Comparison of ENCODE assay signal across 22 cellular contexts in genomic region chr1:63461661-63462230, GRCh38.
DNase-seq lines count a peak whose midpoint lies in the region; ATAC-seq, FAIRE-seq and TF ChIP-seq lines count a peak whose summit lies in the region.
"Had no signal": no experiment of that assay in that cellular context is flagged by ENCODE, and none has a peak within 500 bp of the region (broad histone marks: within the 10 kb centered on the region; RNA-seq: fewer than 3 reads in every experiment).

No MANE protein-coding gene starts in this region.

- no peaks in the 10 kb centered on the region for H3K79me2 ChIP-seq in smooth muscle cell (ENCODE audit: low read depth)

- H3K9me3 Mint-ChIP-seq in endodermal cell: peaks cover 14% of the 10 kb centered on the region

- H3K9ac ChIP-seq in adipocyte (ENCODE audit: low read length) (no peak overlapping the region), endodermal cell (ENCODE audit: extremely low read depth, low read length, poor library complexity, severe bottlenecking) (no peak overlapping the region), smooth muscle cell (ENCODE audit: low read depth) (no peak overlapping the region)

- H4K20me1 ChIP-seq in smooth muscle cell (ENCODE audit: low read depth): no peaks in the 10 kb centered on the region

- H3K4me1 ChIP-seq in A549 (no peaks in the 10 kb centered on the region), adipocyte (ENCODE audit: control insufficient read depth, insufficient read depth, low read length) (no peaks in the 10 kb centered on the region), endodermal cell (ENCODE audit: control insufficient read depth, insufficient read depth, low read length) (no peaks in the 10 kb centered on the region), smooth muscle cell (ENCODE audit: low read depth) (no peaks in the 10 kb centered on the region)
- H3K4me1 ChIP-seq: BE2C had no signal

- H3K4me2 ChIP-seq in A549 (no peak overlapping the region), smooth muscle cell (no peak overlapping the region)
- H3K4me2 ChIP-seq: GM23338 had no signal

- no peaks in the 10 kb centered on the region for H3F3A ChIP-seq in smooth muscle cell (ENCODE audit: low read depth)

- no peak for TF ChIP-seq RAD21 in A549 (conservative IDR thresholded peaks at IDR 0.05 in 1 of 2, IDR thresholded peaks at IDR 0.05 in 1 of 2)

- no peak overlapping the region for H2AFZ ChIP-seq in smooth muscle cell (ENCODE audit: low read depth)
- H2AFZ ChIP-seq: GM23338 had no signal

- POLR2A ChIA-PET in A549 (lab: Yijun Ruan, JAX): no interaction called here

- ATAC-seq in A549 (no peak), HG03565 (IDR thresholded peaks at IDR 0.05; ENCODE audit: unreplicated experiment) (no peak)
- ATAC-seq: GM23338 had no signal

- no peaks in the 10 kb centered on the region for H3K4me1 Mint-ChIP-seq in endodermal cell
- H3K4me1 Mint-ChIP-seq: GM23338, H9 had no signal

- H3K27me3 ChIP-seq in adipocyte (replicated peaks; ENCODE audit: control insufficient read depth, insufficient read depth, low read length): no peaks in the 10 kb centered on the region
- no peaks in the 10 kb centered on the region for H3K27me3 ChIP-seq in endodermal cell (ENCODE audit: control insufficient read depth, insufficient read depth, low read length, poor library complexity, severe bottlenecking)
- no peaks in the 10 kb centered on the region for H3K27me3 ChIP-seq in smooth muscle cell (ENCODE audit: low read depth)
- H3K27me3 ChIP-seq: BE2C had no signal

- no peak for TF ChIP-seq POLR2A in A549 (IDR thresholded peaks at IDR 0.05; ENCODE audit: low read length)
- TF ChIP-seq POLR2A in H54 (IDR thresholded peaks at IDR 0.05; ENCODE audit: low read depth, low read length): no peak

- TF ChIP-seq EP300 in A549 (IDR thresholded peaks at IDR 0.05): no peak

- FAIRE-seq in A549 (lab: Jason Lieb, UNC) (no peak), H54 (lab: Jason Lieb, UNC) (peak; percentile 11)
- FAIRE-seq: GM12891, GM19239 had no signal

- peaks cover 14% of the 10 kb centered on the region; the same call in 2 of the 3 replicates for H3K9me3 ChIP-seq in A549
- peaks cover 13% of the 10 kb centered on the region for H3K9me3 ChIP-seq in adipocyte (ENCODE audit: control insufficient read depth, low read length)
- peaks cover 16% of the 10 kb centered on the region for H3K9me3 ChIP-seq in endodermal cell (ENCODE audit: control insufficient read depth, low read length)
- H3K9me3 ChIP-seq in smooth muscle cell (replicated peaks; ENCODE audit: low read depth): peaks cover 7% of the 10 kb centered on the region
- H3K9me3 ChIP-seq: BE2C had no signal

- no peak overlapping the region for H3K4me3 ChIP-seq in A549
- peak overlapping the region; percentile 26 for H3K4me3 ChIP-seq in adipocyte (ENCODE audit: low read length)
- peak overlapping the region; percentile 36 for H3K4me3 ChIP-seq in endodermal cell (ENCODE audit: low read length)
- no peak overlapping the region for H3K4me3 ChIP-seq in smooth muscle cell
- H3K4me3 ChIP-seq: GM23338 had no signal

- H3K27ac Mint-ChIP-seq in endodermal cell: no peak overlapping the region
- H3K27ac Mint-ChIP-seq: CD4-positive, CD25-positive, alpha-beta regulatory T cell; GM23338; H9 had no signal

- CTCF ChIA-PET in A549 (lab: Yijun Ruan, JAX): interaction anchor here (1.0 kb wide), 1 partner anchor 15 kb away, joined by 6 read pairs; no protein-coding TSS in a partner anchor

- H3K36me3 Mint-ChIP-seq in endodermal cell (ENCODE audit: low read depth): peaks cover 25% of the 10 kb centered on the region

- no peak overlapping the region for H3K27ac ChIP-seq in A549
- H3K27ac ChIP-seq in endodermal cell (ENCODE audit: low read depth, low read length): no peak overlapping the region
- no peak overlapping the region for H3K27ac ChIP-seq in smooth muscle cell (ENCODE audit: low read depth)

- no peaks in the 10 kb centered on the region for H3K27me3 Mint-ChIP-seq in endodermal cell (ENCODE audit: insufficient read depth)
- H3K27me3 Mint-ChIP-seq: CD4-positive, CD25-positive, alpha-beta regulatory T cell had no signal

- no peak for TF ChIP-seq CTCF in A549 (IDR thresholded peaks at IDR 0.05)
- TF ChIP-seq CTCF in endodermal cell (conservative IDR thresholded peaks at IDR 0.05): no peak
- no peak for TF ChIP-seq CTCF in smooth muscle cell (IDR thresholded peaks at IDR 0.05; ENCODE audit: borderline replicate concordance, insufficient read depth, poor library complexity, severe bottlenecking)

- peaks cover 3% of the 10 kb centered on the region for H3K36me3 ChIP-seq in adipocyte (ENCODE audit: control insufficient read depth, insufficient read depth, low read length, severe bottlenecking)
- H3K36me3 ChIP-seq in endodermal cell (ENCODE audit: control insufficient read depth, insufficient read depth, low read length): peaks cover 6% of the 10 kb centered on the region
- H3K36me3 ChIP-seq in smooth muscle cell (ENCODE audit: low read depth): peaks cover 5% of the 10 kb centered on the region
- H3K36me3 ChIP-seq: BE2C had no signal

- H3K4me3 Mint-ChIP-seq in endodermal cell: no peak overlapping the region
- H3K4me3 Mint-ChIP-seq: CD4-positive, CD25-positive, alpha-beta regulatory T cell; GM23338; H9 had no signal

- no peak for DNase-seq in A549 (ENCODE audit: low read depth in 1 of 2, low spot score in 1 of 2)
- DNase-seq in H54 (ENCODE audit: insufficient read length, low spot score): no peak
- DNase-seq in adipocyte (ENCODE audit: low read depth): no peak
- DNase-seq in endodermal cell: no peak
- no peak for DNase-seq in smooth muscle cell (lab: John Stamatoyannopoulos, UW; ENCODE audit: unreplicated experiment)
- DNase-seq in COR-L47 (lab: John Stamatoyannopoulos, UW): no peak
- DNase-seq: 8988T; BE2C; C1 segment of cervical spinal cord; CD4-positive, CD25-positive, alpha-beta regulatory T cell; DMS 273 treated with DMSO at 0.1 percent for 48 hours; DMS53; DND-41; EL; H9; IMR-90; Karpas-422; KBM-7 had no signal

- 47% methylated on average over 1 of the region's 1 CpG for WGBS in A549 (ENCODE audit: missing lambda C conversion rate)
- WGBS in endodermal cell (ENCODE audit: insufficient coverage in 1 of 2, insufficient read length in 1 of 2), 2 experiments: 100% methylated on average over 1 of the region's 1 CpG
- whole genome bisulfite sequencing in smooth muscle cell (ENCODE audit: low lambda C conversion rate): 95% methylated on average over 1 of the region's 1 CpG

TF ChIP-seq in A549, 52 proteins besides CTCF, POLR2A, EP300 and RAD21:
- TF ChIP-seq KDM1A (IDR thresholded peaks at IDR 0.05; ENCODE audit: low read depth) (peak; percentile 56; the same call in 1 of the 2 replicates), CHD4 (IDR thresholded peaks at IDR 0.05; ENCODE audit: borderline replicate concordance) (0 out of 2 replicates have a peak, but pooled peaks have one; percentile 65), REST (IDR thresholded peaks at IDR 0.05) (no peak)

Comparison
In these comparisons a context has a peak if more than half of its experiments do, and no peak if none do; other contexts are left out.
1. H3K4me3 ChIP-seq: peak in adipocyte (single experiment) and endodermal cell (single experiment); none in A549 (single experiment) and smooth muscle cell (single experiment).